ENCODE assay signal across 1 cellular context in the genomic region with DNA sequence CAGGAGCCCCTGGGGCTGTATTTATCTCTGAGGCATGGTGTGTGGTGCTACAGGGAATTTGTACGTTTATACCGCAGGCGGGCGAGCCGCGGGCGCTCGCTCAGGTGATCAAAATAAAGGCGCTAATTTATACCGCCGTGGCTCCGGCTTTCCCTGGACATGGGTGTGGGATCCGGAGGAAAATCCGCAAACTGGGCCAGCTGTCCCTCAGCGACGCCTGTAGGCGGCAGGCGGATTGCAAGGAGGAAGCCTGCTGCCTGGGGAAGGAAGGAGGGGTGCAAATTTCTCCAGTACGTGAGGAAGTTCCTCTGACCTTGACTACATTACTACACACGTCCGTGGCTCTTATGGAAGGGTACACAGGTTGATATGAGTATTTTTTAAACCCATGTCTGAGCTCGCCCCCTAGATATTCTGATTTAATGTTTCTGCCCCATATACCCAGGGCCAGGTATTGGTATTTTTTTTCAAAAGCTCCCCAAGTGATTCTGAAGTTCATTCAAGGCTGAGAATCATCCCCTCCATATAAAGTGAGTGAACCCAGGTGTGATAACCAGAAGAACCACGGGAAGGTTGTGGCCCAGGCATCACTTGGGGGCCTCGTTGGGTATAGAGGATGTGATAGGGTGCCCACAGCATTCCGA.
TF ChIP-seq lines count a peak whose summit lies in the region.

No MANE protein-coding gene starts in this region.

TF ChIP-seq in H1, 55 proteins besides CTCF, POLR2A, EP300 and RAD21:
- TF ChIP-seq SIRT6 (IDR thresholded peaks at IDR 0.05; ENCODE audit: low read length) (no peak), RNF2 (IDR thresholded peaks at IDR 0.05; ENCODE audit: borderline replicate concordance, low read depth, low read length, missing control alignments, poor library complexity, severe bottlenecking) (peak; percentile 3)
TF ChIP-seq in H1: peak in this region for 1.
